ENCODE assay signal across 29 cellular contexts in genomic region chr10:104193787-104194186, GRCh38.
"Had no signal": no experiment of that assay in that cellular context is flagged by ENCODE, and none has a peak within 500 bp of the region (broad histone marks: within the 10 kb centered on the region; RNA-seq: fewer than 3 reads in every experiment).

No MANE protein-coding gene starts in this region.

- H2AFZ ChIP-seq: hepatocyte had no signal

- H3K27me3 ChIP-seq: colonic mucosa, dorsolateral prefrontal cortex, esophagus muscularis mucosa, esophagus squamous epithelium, gastrocnemius medialis, heart left ventricle, hepatocyte had no signal

- H3K9me3 ChIP-seq: colonic mucosa, esophagus muscularis mucosa, esophagus squamous epithelium, gastrocnemius medialis, gastroesophageal sphincter, heart left ventricle, heart right ventricle had no signal

- H3K4me1 ChIP-seq: colonic mucosa, esophagus muscularis mucosa, gastrocnemius medialis, gastroesophageal sphincter, heart left ventricle, heart right ventricle had no signal

- H3K4me2 ChIP-seq: hepatocyte had no signal

- H3K36me3 ChIP-seq: colonic mucosa, esophagus muscularis mucosa, esophagus squamous epithelium, gastrocnemius medialis, gastroesophageal sphincter, heart left ventricle, heart right ventricle had no signal

- H3K79me2 ChIP-seq: hepatocyte had no signal

- DNase-seq: colonic mucosa; cortex of kidney; dermis blood vessel endothelial cell; dorsolateral prefrontal cortex; effector CD4-positive, alpha-beta T cell; effector CD8-positive, alpha-beta T cell; effector memory CD4-positive, alpha-beta T cell; effector memory CD8-positive, alpha-beta T cell; endodermal cell; erythroblast; esophagus squamous epithelium; foreskin fibroblast; foreskin keratinocyte; foreskin melanocyte; gastrocnemius medialis; glutamatergic neuron; head of caudate nucleus; heart right ventricle had no signal

- ATAC-seq: effector memory CD8-positive, alpha-beta T cell; esophagus mucosa; foreskin keratinocyte; gastrocnemius medialis; gastroesophageal sphincter; heart left ventricle; heart right ventricle had no signal

- H3K4me3 ChIP-seq: colonic mucosa, coronary artery, dorsolateral prefrontal cortex, esophagus muscularis mucosa, esophagus squamous epithelium, gastrocnemius medialis, gastroesophageal sphincter, heart left ventricle, heart right ventricle, hepatocyte had no signal

- H3K27ac ChIP-seq: colonic mucosa, coronary artery, epithelial cell of prostate, esophagus muscularis mucosa, esophagus squamous epithelium, foreskin keratinocyte, gastrocnemius medialis, gastroesophageal sphincter, heart left ventricle, heart right ventricle, hepatocyte had no signal

- FAIRE-seq: colon, endometrium, endothelial cell of umbilical vein, frontal cortex had no signal
